32 cellular contexts compared by ENCODE assay signal in genomic region chr11:129871914-129872313, GRCh38. TPM values are rescaled to one million over a fixed set of nuclear protein-coding genes. Genes with fewer than 3 reads are reported as not detected.
"Had no signal": no experiment of that assay in that cellular context is flagged by ENCODE, and none has a peak within 500 bp of the region (broad histone marks: within the 10 kb centered on the region; RNA-seq: fewer than 3 reads in every experiment).

No MANE protein-coding gene starts in this region.

- H3K9me3 ChIP-seq: heart left ventricle, lower lobe of right lung, ovary, prostate gland, sigmoid colon, testis, uterus had no signal

- H3K27me3 Mint-ChIP-seq: activated CD4-positive, alpha-beta T cell treated with anti-CD3 and anti-CD28 coated beads for 36 hours; activated CD8-positive, alpha-beta memory T cell treated with anti-CD3 and anti-CD28 coated beads, Interleukin-2, amount 10 ng/mL, durations not matched to agents 7 days and 5 days; activated naive CD8-positive, alpha-beta T cell; effector memory CD8-positive, alpha-beta T cell; stimulated activated naive B cell treated with anti-CD40 and anti-IgM and Interleukin-4, amounts not matched to agents 10 μg/mL and 1 μg/mL and 100 μg/mL, for 72 hours had no signal

- H3K9me3 Mint-ChIP-seq: activated T-cell treated with anti-CD3 and anti-CD28 coated beads, Interleukin-2, amount 50 U/mL, for 72 hours; effector memory CD8-positive, alpha-beta T cell; immature natural killer cell; nephron; stimulated activated naive B cell treated with anti-CD40 and anti-IgM and Interleukin-4, amounts not matched to agents 10 μg/mL and 1 μg/mL and 100 μg/mL, for 72 hours had no signal

- H3K4me3 ChIP-seq: heart left ventricle, lower lobe of right lung, ovary, prostate gland, sigmoid colon, testis, uterus had no signal

- DNase-seq: activated CD4-positive, alpha-beta T cell treated with anti-CD3 and anti-CD28 coated beads for 36 hours; activated CD4-positive, CD25-positive, alpha-beta regulatory T cell; activated CD8-positive, alpha-beta memory T cell treated with anti-CD3 and anti-CD28 coated beads, Interleukin-2, amount 10 ng/mL, durations not matched to agents 7 days and 5 days; activated CD8-positive, alpha-beta T cell treated with anti-CD3 and anti-CD28 coated beads, Interleukin-2, amount 10 ng/mL, durations not matched to agents 7 days and 5 days; activated effector memory CD4-positive, alpha-beta T cell treated with Interleukin-2 at 50 U/mL for 16 hours; activated naive CD4-positive, alpha-beta T cell treated with Interleukin-2 at 50 U/mL for 16 hours; activated T-cell treated with anti-CD3 and anti-CD28 coated beads, Interleukin-2, amount 50 U/mL, for 72 hours; anterior cingulate cortex; cortex of kidney; effector memory CD8-positive, alpha-beta T cell; foreskin fibroblast; heart left ventricle; hypothalamus; immature natural killer cell; kidney; lower lobe of right lung; mesenchymal stem cell; ovary; retina; sigmoid colon; small intestine; stimulated activated CD4-positive, alpha-beta T cell treated with anti-CD3 and anti-CD28 coated beads, Interleukin-4, amount 100 ng/mL, for 4 hours; stimulated activated CD8-positive, alpha-beta memory T cell treated with anti-CD3 and anti-CD28 coated beads, Interleukin-4, amount 100 ng/mL, for 48 hours; stimulated activated naive B cell treated with anti-CD40 and anti-IgM and Interleukin-4, amounts not matched to agents 10 μg/mL and 1 μg/mL and 100 μg/mL, for 72 hours; T-helper 1 cell; testis; trophoblast cell; uterus had no signal

- H3K4me1 ChIP-seq: heart left ventricle, lower lobe of right lung, prostate gland, sigmoid colon, testis, uterus had no signal

- H3K27ac ChIP-seq: heart left ventricle, lower lobe of right lung, ovary, prostate gland, sigmoid colon, testis, uterus had no signal

- H3K4me1 Mint-ChIP-seq: activated CD8-positive, alpha-beta memory T cell treated with anti-CD3 and anti-CD28 coated beads, Interleukin-2, amount 10 ng/mL, durations not matched to agents 7 days and 5 days; immature natural killer cell had no signal

- H3K27me3 ChIP-seq: heart left ventricle, ovary, sigmoid colon, testis, uterus had no signal

- H3K36me3 ChIP-seq: ovary, uterus had no signal

- ATAC-seq: activated CD4-positive, alpha-beta T cell treated with anti-CD3 and anti-CD28 coated beads for 36 hours; activated CD8-positive, alpha-beta memory T cell treated with anti-CD3 and anti-CD28 coated beads, Interleukin-2, amount 10 ng/mL, durations not matched to agents 7 days and 5 days; activated CD8-positive, alpha-beta T cell treated with anti-CD3 and anti-CD28 coated beads, Interleukin-2, amount 10 ng/mL, durations not matched to agents 7 days and 5 days; activated T-cell treated with anti-CD3 and anti-CD28 coated beads, Interleukin-2, amount 50 U/mL, for 72 hours; effector memory CD8-positive, alpha-beta T cell; lower lobe of right lung; stimulated activated naive B cell treated with anti-CD40 and anti-IgM and Interleukin-4, amounts not matched to agents 10 μg/mL and 1 μg/mL and 100 μg/mL, for 72 hours had no signal

- H3K27ac Mint-ChIP-seq: activated CD8-positive, alpha-beta memory T cell treated with anti-CD3 and anti-CD28 coated beads, Interleukin-2, amount 10 ng/mL, durations not matched to agents 7 days and 5 days; activated CD8-positive, alpha-beta T cell treated with anti-CD3 and anti-CD28 coated beads, Interleukin-2, amount 10 ng/mL, durations not matched to agents 7 days and 5 days; activated naive CD8-positive, alpha-beta T cell; effector memory CD8-positive, alpha-beta T cell; stimulated activated naive B cell treated with anti-CD40 and anti-IgM and Interleukin-4, amounts not matched to agents 10 μg/mL and 1 μg/mL and 100 μg/mL, for 72 hours had no signal

- H3K4me3 Mint-ChIP-seq: activated CD4-positive, alpha-beta T cell treated with anti-CD3 and anti-CD28 coated beads for 36 hours; activated CD8-positive, alpha-beta memory T cell treated with anti-CD3 and anti-CD28 coated beads, Interleukin-2, amount 10 ng/mL, durations not matched to agents 7 days and 5 days; activated CD8-positive, alpha-beta T cell treated with anti-CD3 and anti-CD28 coated beads, Interleukin-2, amount 10 ng/mL, durations not matched to agents 7 days and 5 days; activated naive CD8-positive, alpha-beta T cell; activated T-cell treated with anti-CD3 and anti-CD28 coated beads, Interleukin-2, amount 50 U/mL, for 72 hours; effector memory CD8-positive, alpha-beta T cell; immature natural killer cell; nephron; stimulated activated naive B cell treated with anti-CD40 and anti-IgM and Interleukin-4, amounts not matched to agents 10 μg/mL and 1 μg/mL and 100 μg/mL, for 72 hours had no signal

RNA-seq across cellular contexts. Expression of gene TMEM45B, which starts 56.3 kb away (rescaled TPM):
- total RNA-seq: activated CD8-positive, alpha-beta T cell treated with anti-CD3 and anti-CD28 coated beads, Interleukin-2, amount 10 ng/mL, durations not matched to agents 7 days and 5 days; endothelial cell of umbilical vein; heart left ventricle had no signal
